17 cellular contexts compared by ENCODE assay signal in genomic region chr5:123599171-123599570, GRCh38.
DNase-seq lines count a peak whose midpoint lies in the region; ATAC-seq and TF ChIP-seq lines count a peak whose summit lies in the region.
"Had no signal": no experiment of that assay in that cellular context is flagged by ENCODE, and none has a peak within 500 bp of the region (broad histone marks: within the 10 kb centered on the region; RNA-seq: fewer than 3 reads in every experiment).

No MANE protein-coding gene starts in this region.

- no peaks in the 10 kb centered on the region for H3K9me3 ChIP-seq in OCI-LY3 (ENCODE audit: insufficient read depth, low read length)
- H3K9me3 ChIP-seq: BE2C, SJSA1 had no signal

- no peak overlapping the region for H3K9ac ChIP-seq in OCI-LY3 (ENCODE audit: low read length)
- H3K9ac ChIP-seq: GM23248 had no signal

- H3K79me2 ChIP-seq in OCI-LY3 (ENCODE audit: low read length) = no peaks in the 10 kb centered on the region; the same call in 1 of the 2 replicates

- peak; percentile 65 for DNase-seq in choroid plexus epithelial cell (ENCODE audit: low read depth)
- peak; percentile 4 to 32 for DNase-seq in foreskin fibroblast
- peak; percentile 20 for DNase-seq in renal cortical epithelial cell (ENCODE audit: low read depth)
- DNase-seq in activated T-cell treated with anti-CD3 and anti-CD28 coated beads, Interleukin-2, amount 50 U/mL, for 1 hour = no peak
- DNase-seq: ACHN; BE2C; CD4-positive, alpha-beta memory T cell; GF-D8; GM23248; NCI-H1436; NCI-H2081; NCI-H526 had no signal

- H3K4me3 ChIP-seq in OCI-LY3 (ENCODE audit: low read length) = no peak overlapping the region
- no peak overlapping the region for H3K4me3 ChIP-seq in choroid plexus epithelial cell (ENCODE audit: low read depth, low read length)
- H3K4me3 ChIP-seq in foreskin fibroblast (ENCODE audit: low read depth in 1 of 2, low read length in 2 of 2) = no peak overlapping the region
- H3K4me3 ChIP-seq: GM23248, SJSA1 had no signal

- no peaks in the 10 kb centered on the region for H4K20me1 ChIP-seq in OCI-LY3 (ENCODE audit: insufficient read depth, low read length)

- no peak overlapping the region for H2AFZ ChIP-seq in OCI-LY3 (ENCODE audit: low read depth, low read length)
- H2AFZ ChIP-seq: GM23248 had no signal

- peak overlapping the region; percentile 94 for H3K27ac ChIP-seq in OCI-LY3 (ENCODE audit: low read length)
- H3K27ac ChIP-seq: GM23248, SJSA1 had no signal

- peaks cover 20% of the 10 kb centered on the region for H3K36me3 ChIP-seq in OCI-LY3 (replicated peaks; ENCODE audit: low read depth, low read length)
- H3K36me3 ChIP-seq: BE2C had no signal

- ATAC-seq in HG03139 (IDR thresholded peaks at IDR 0.05; ENCODE audit: unreplicated experiment) (no peak), HG02885 (IDR thresholded peaks at IDR 0.05; ENCODE audit: poor library complexity, unreplicated experiment) (no peak), HG02870 (IDR thresholded peaks at IDR 0.05; ENCODE audit: unreplicated experiment) (no peak)

- peaks cover 35% of the 10 kb centered on the region for H3K4me1 ChIP-seq in OCI-LY3 (ENCODE audit: low read length)
- H3K4me1 ChIP-seq: BE2C, SJSA1 had no signal

- TF ChIP-seq CTCF in OCI-LY3 (IDR thresholded peaks at IDR 0.05; ENCODE audit: low read depth, low read length) (no peak), choroid plexus epithelial cell (conservative IDR thresholded peaks at IDR 0.05; ENCODE audit: low read depth, low read length) (no peak), foreskin fibroblast (IDR thresholded peaks at IDR 0.05; ENCODE audit: low read depth, low read length) (no peak)

- H3K27me3 ChIP-seq in OCI-LY3 (ENCODE audit: low read depth, low read length) = no peaks in the 10 kb centered on the region
- H3K27me3 ChIP-seq: BE2C, SJSA1 had no signal

- H3K4me2 ChIP-seq in OCI-LY3 (ENCODE audit: low read length) = no peak overlapping the region
